ENCODE assay signal across 7 cellular contexts in genomic region chr20:53585910-53586309, GRCh38. TPM values are rescaled to one million over a fixed set of nuclear protein-coding genes. Genes with fewer than 3 reads are reported as not detected.
DNase-seq lines count a peak whose midpoint lies in the region; ATAC-seq, FAIRE-seq and TF ChIP-seq lines count a peak whose summit lies in the region.
"Not testable (repeated sequence)": the region's sequence is repeated elsewhere in the genome, so short reads cannot be mapped to it uniquely, and the experiment has no call there.

No MANE protein-coding gene starts in this region.

- 60% methylated on average over 5 of the region's 5 CpGs for WGBS in K562 (ENCODE audit: insufficient coverage, low coverage, missing lambda C conversion rate)
- WGBS in gastroesophageal sphincter (ENCODE audit: low coverage in 1 of 2), 2 donors = 100% methylated on average over 2 of the region's 5 CpGs; no CpG with 5 or more reads in 1 of the 2 donors

- in situ Hi-C loops in Panc1 (cut with HindIII; ENCODE audit: low pct_unique_long_range_greater_than_20kb, low sequenced_read_pairs); K562 (cut with MboI): not testable (repeated sequence)

- H3K27me3 Mint-ChIP-seq in activated CD8-positive, alpha-beta T cell treated with anti-CD3 and anti-CD28 coated beads, Interleukin-2, amount 10 ng/mL, durations not matched to agents 7 days and 5 days (ENCODE audit: low read depth); naive thymus-derived CD8-positive, alpha-beta T cell: not testable (repeated sequence)

- not testable (repeated sequence) for TF ChIP-seq EP300 in K562 (IDR thresholded peaks at IDR 0.05; ENCODE audit: low read length); gastroesophageal sphincter (IDR thresholded peaks at IDR 0.05)

- not testable (repeated sequence) for DNase-seq in GM12865 (ENCODE audit: low read depth); Panc1 (ENCODE audit: low read depth, low spot score); K562 (ENCODE audit: extremely low read depth in 1 of 4, low spot score in 3 of 4); naive thymus-derived CD8-positive, alpha-beta T cell; stimulated activated effector memory CD8-positive, alpha-beta T cell treated with anti-CD3 and anti-CD28 coated beads, Interleukin-12 subunit alpha, Interleukin-12 subunit beta, amount 100 ng/mL, for 72 hours (ENCODE audit: low spot score in 2 of 2)
- DNase-seq in activated CD8-positive, alpha-beta T cell treated with anti-CD3 and anti-CD28 coated beads, Interleukin-2, amount 10 ng/mL, durations not matched to agents 7 days and 5 days = peak; percentile 22

- CTCF ChIA-PET in Panc1 (lab: Charles Lee) = interaction anchor here (0.6 kb wide), 1 partner anchor 601 kb away, joined by 3 read pairs; no protein-coding TSS in a partner anchor
- CTCF ChIA-PET in activated CD8-positive, alpha-beta T cell treated with anti-CD3 and anti-CD28 coated beads, Interleukin-2, amount 10 ng/mL, durations not matched to agents 7 days and 5 days (lab: Charles Lee) = interaction anchor here (0.7 to 2.0 kb wide), 3 partner anchors 75 to 354 kb away, joined by 3 to 5 read pairs (median 3); no protein-coding TSS in a partner anchor
- CTCF ChIA-PET in K562 (lab: Yijun Ruan, JAX; ENCODE audit: low intra/inter-chr PET ratio) = not testable (repeated sequence)

- peaks cover 67% of the 10 kb centered on the region for H3K4me1 Mint-ChIP-seq in activated CD8-positive, alpha-beta T cell treated with anti-CD3 and anti-CD28 coated beads, Interleukin-2, amount 10 ng/mL, durations not matched to agents 7 days and 5 days (ENCODE audit: low read depth)
- peaks cover 22 to 89% (median 68%) of the 10 kb centered on the region in 4 donors for H3K4me1 Mint-ChIP-seq in naive thymus-derived CD8-positive, alpha-beta T cell
- peaks cover 60% of the 10 kb centered on the region for H3K4me1 Mint-ChIP-seq in stimulated activated effector memory CD8-positive, alpha-beta T cell treated with anti-CD3 and anti-CD28 coated beads, Interleukin-12 subunit alpha, Interleukin-12 subunit beta, amount 100 ng/mL, for 72 hours

- H3K27ac ChIP-seq in Panc1 (ENCODE audit: low read length) = peak overlapping the region; percentile 100
- H3K27ac ChIP-seq in K562 (ENCODE audit: extremely low read depth, low read depth, low read length) = not testable (repeated sequence)
- peak overlapping the region in 3 of 4 donors; percentile 25 to 51 (median 31) for H3K27ac ChIP-seq in gastroesophageal sphincter

- not testable (repeated sequence) for H3K9me3 ChIP-seq in Panc1 (ENCODE audit: control insufficient read depth, insufficient read depth, low read depth, low read length); K562 (replicated peaks; ENCODE audit: control insufficient read depth, insufficient read depth, low read depth, low read length); gastroesophageal sphincter

- TF ChIP-seq RAD21 in K562 (CRISPR knock-in tag; conservative IDR thresholded peaks at IDR 0.05 in 1 of 2, IDR thresholded peaks at IDR 0.05 in 1 of 2) = not testable (repeated sequence)

- not testable (repeated sequence) for H2AFZ ChIP-seq in K562 (ENCODE audit: low read depth, low read length)

- H3K36me3 ChIP-seq in Panc1 (ENCODE audit: control insufficient read depth, insufficient read depth, low read length) (peaks cover 14% of the 10 kb centered on the region), K562 (ENCODE audit: control insufficient read depth, insufficient read depth, low read length) (peaks cover 32% of the 10 kb centered on the region), gastroesophageal sphincter (peaks cover 0 to 17% of the 10 kb centered on the region in 2 donors)

- POLR2A ChIA-PET in Panc1 (lab: Charles Lee) = interaction anchor here (0.6 to 1.2 kb wide), 3 partner anchors 8 to 312 kb away, joined by 3 to 6 read pairs (median 3); partner anchors contain the start of gene ZNF217
- POLR2A ChIA-PET in activated CD8-positive, alpha-beta T cell treated with anti-CD3 and anti-CD28 coated beads, Interleukin-2, amount 10 ng/mL, durations not matched to agents 7 days and 5 days (lab: Charles Lee) = interaction anchor here (0.7 to 1.1 kb wide), 2 partner anchors 57 to 278 kb away, joined by 3 read pairs; no protein-coding TSS in a partner anchor
- POLR2A ChIA-PET in K562 (lab: Yijun Ruan, JAX) = not testable (repeated sequence)
- POLR2A ChIA-PET in naive thymus-derived CD8-positive, alpha-beta T cell (lab: Charles Lee) = interaction anchor here (0.6 to 1.3 kb wide), 4 partner anchors 8 to 456 kb away, joined by 3 to 6 read pairs (median 4); partner anchors contain the start of gene ZNF217

- H3K27ac Mint-ChIP-seq in activated CD8-positive, alpha-beta T cell treated with anti-CD3 and anti-CD28 coated beads, Interleukin-2, amount 10 ng/mL, durations not matched to agents 7 days and 5 days = peak overlapping the region; percentile 80
- H3K27ac Mint-ChIP-seq in naive thymus-derived CD8-positive, alpha-beta T cell = peak overlapping the region; percentile 86 to 99 (median 93)
- H3K27ac Mint-ChIP-seq in stimulated activated effector memory CD8-positive, alpha-beta T cell treated with anti-CD3 and anti-CD28 coated beads, Interleukin-12 subunit alpha, Interleukin-12 subunit beta, amount 100 ng/mL, for 72 hours = peak overlapping the region; percentile 95

- ATAC-seq in Panc1; activated CD8-positive, alpha-beta T cell treated with anti-CD3 and anti-CD28 coated beads, Interleukin-2, amount 10 ng/mL, durations not matched to agents 7 days and 5 days; K562; gastroesophageal sphincter; naive thymus-derived CD8-positive, alpha-beta T cell; stimulated activated effector memory CD8-positive, alpha-beta T cell treated with anti-CD3 and anti-CD28 coated beads, Interleukin-12 subunit alpha, Interleukin-12 subunit beta, amount 100 ng/mL, for 72 hours: not testable (repeated sequence)

- H3K9ac ChIP-seq in K562 (ENCODE audit: insufficient read depth in 1 of 2, low read depth in 2 of 2, low read length in 2 of 2) = not testable (repeated sequence)

- H3K9me1 ChIP-seq in K562 (ENCODE audit: control insufficient read depth, insufficient read depth, low read length) = not testable (repeated sequence)

- H3K4me2 ChIP-seq in K562 (ENCODE audit: insufficient read depth, low read length) = 0 out of 2 replicates have a peak overlapping the region, but pooled peaks have one; percentile 21

- H3K4me1 ChIP-seq in Panc1 (ENCODE audit: control insufficient read depth, insufficient read depth, low read length) = peaks cover 34% of the 10 kb centered on the region
- not testable (repeated sequence) for H3K4me1 ChIP-seq in K562 (replicated peaks in 1 of 2; ENCODE audit: control insufficient read depth in 2 of 2, insufficient read depth in 2 of 2, low read length in 2 of 2)
- H3K4me1 ChIP-seq in gastroesophageal sphincter = peaks cover 0 to 91% (median 18%) of the 10 kb centered on the region in 3 donors

- H3K4me3 ChIP-seq in GM12865 (ENCODE audit: low read depth, low read length) (peak overlapping the region; percentile 55), Panc1 (ENCODE audit: low read depth in 2 of 2, low read length in 2 of 2) (peak overlapping the region; percentile 15 to 50; a peak in 3 of 4 replicates)
- not testable (repeated sequence) for H3K4me3 ChIP-seq in K562, gastroesophageal sphincter

- intact Hi-C loops in Panc1 (cut with micrococcal nuclease; ENCODE audit: unreplicated experiment); K562 (cut with micrococcal nuclease): not testable (repeated sequence)

- TF ChIP-seq CTCF in GM12865 (IDR thresholded peaks at IDR 0.05; ENCODE audit: insufficient read depth, low read depth, low read length, missing control alignments); K562 (IDR thresholded peaks at IDR 0.05 in 2 of 3, conservative IDR thresholded peaks at IDR 0.05 in 1 of 3; ENCODE audit: insufficient read depth in 2 of 3, low read depth in 1 of 3, low read length in 3 of 3); gastroesophageal sphincter (IDR thresholded peaks at IDR 0.05): not testable (repeated sequence)
- peak; percentile 32 for TF ChIP-seq CTCF in Panc1 (IDR thresholded peaks at IDR 0.05)

- H3K36me3 Mint-ChIP-seq in activated CD8-positive, alpha-beta T cell treated with anti-CD3 and anti-CD28 coated beads, Interleukin-2, amount 10 ng/mL, durations not matched to agents 7 days and 5 days (ENCODE audit: low read depth) = peaks cover 77% of the 10 kb centered on the region
- H3K36me3 Mint-ChIP-seq in naive thymus-derived CD8-positive, alpha-beta T cell = peaks cover 9 to 23% (median 15%) of the 10 kb centered on the region in 3 donors
- peaks cover 27% of the 10 kb centered on the region for H3K36me3 Mint-ChIP-seq in stimulated activated effector memory CD8-positive, alpha-beta T cell treated with anti-CD3 and anti-CD28 coated beads, Interleukin-12 subunit alpha, Interleukin-12 subunit beta, amount 100 ng/mL, for 72 hours

- FAIRE-seq in K562 (lab: Jason Lieb, UNC) = not testable (repeated sequence)

- H3K27me3 ChIP-seq in Panc1 (ENCODE audit: control insufficient read depth, insufficient read depth, low read length); K562 (ENCODE audit: control insufficient read depth in 2 of 2, insufficient read depth in 2 of 2, low read length in 2 of 2); gastroesophageal sphincter: not testable (repeated sequence)

- H3K79me2 ChIP-seq in K562 (ENCODE audit: control insufficient read depth, insufficient read depth, low read length) = peaks cover 97% of the 10 kb centered on the region

- not testable (repeated sequence) for H3K9me3 Mint-ChIP-seq in activated CD8-positive, alpha-beta T cell treated with anti-CD3 and anti-CD28 coated beads, Interleukin-2, amount 10 ng/mL, durations not matched to agents 7 days and 5 days (ENCODE audit: insufficient read depth); naive thymus-derived CD8-positive, alpha-beta T cell; stimulated activated effector memory CD8-positive, alpha-beta T cell treated with anti-CD3 and anti-CD28 coated beads, Interleukin-12 subunit alpha, Interleukin-12 subunit beta, amount 100 ng/mL, for 72 hours

- not testable (repeated sequence) for TF ChIP-seq POLR2A in K562 (conservative IDR thresholded peaks at IDR 0.05); gastroesophageal sphincter (IDR thresholded peaks at IDR 0.05)

- not testable (repeated sequence) for H4K20me1 ChIP-seq in K562 (replicated peaks; ENCODE audit: control insufficient read depth, insufficient read depth, low read length)

- BruUV-seq in Panc1 (replicated peaks; lab: Mats Ljungman, UMichigan); K562 (replicated peaks; lab: Mats Ljungman, UMichigan): not testable (repeated sequence)

- H3K4me3 Mint-ChIP-seq in activated CD8-positive, alpha-beta T cell treated with anti-CD3 and anti-CD28 coated beads, Interleukin-2, amount 10 ng/mL, durations not matched to agents 7 days and 5 days = peak overlapping the region; percentile 80
- H3K4me3 Mint-ChIP-seq in naive thymus-derived CD8-positive, alpha-beta T cell = peak overlapping the region; percentile 60 to 98 (median 80)
- peak overlapping the region; percentile 67 for H3K4me3 Mint-ChIP-seq in stimulated activated effector memory CD8-positive, alpha-beta T cell treated with anti-CD3 and anti-CD28 coated beads, Interleukin-12 subunit alpha, Interleukin-12 subunit beta, amount 100 ng/mL, for 72 hours

RNA-seq across cellular contexts. Expression of gene ZNF217, which starts 7.7 kb away (rescaled TPM):
- total RNA-seq in Panc1 (2021; ENCODE audit: unreplicated experiment) (210 TPM), K562 (2014; rRNA removed) (16.8 and 17.7 TPM in 2 replicates), K562 (2014; rRNA removed; fragmentation: Illumina TruSeq; extraction: Trizol) (23.4 and 25.0 TPM in 2 replicates), K562 (2015; rRNA removed; fragmentation: Illumina TruSeq; extraction: Trizol) (18.7 and 21.8 TPM in 2 replicates), K562 (2021) (39.7 and 41.8 TPM in 2 replicates), gastroesophageal sphincter (10 to 100 TPM; 11.8 to 18.7 (median 15.1) TPM)
- polyA plus RNA-seq in Panc1 (2012; ENCODE audit: insufficient read length) = 80.1 TPM
- 100 to 1,000 TPM; 104 to 113 TPM for total RNA-seq in activated CD8-positive, alpha-beta T cell treated with anti-CD3 and anti-CD28 coated beads, Interleukin-2, amount 10 ng/mL, durations not matched to agents 7 days and 5 days
- 27.8 and 53.4 TPM in 2 replicates for total RNA-seq in K562 (2011; cell fraction: chromatin; rRNA removed; ENCODE audit: low replicate concordance)
- total RNA-seq in K562 (2011; cell fraction: nucleolus; rRNA removed) = 21.3 and 24.7 TPM in 2 replicates
- 26.2 and 28.5 TPM in 2 replicates for total RNA-seq in K562 (2011; cell fraction: nucleoplasm; rRNA removed)
- polyA plus RNA-seq in K562 (2011; rRNA removed) (11.4 and 12.9 TPM in 2 replicates), K562 (2014; fragmentation: Illumina TruSeq; extraction: Trizol) (19.3 and 26.7 TPM in 2 replicates), K562 (2014; fragmentation: Nextera tagmentation; extraction: Ambion mirVana) (1 to 10 TPM; 3.0 to 7.1 TPM), K562 (2014; rRNA removed) (16.0 and 23.5 TPM in 2 replicates)
- 6.8 and 8.6 TPM in 2 replicates for polyA plus RNA-seq in K562 (2011; cell fraction: cytosol; rRNA removed)
- 19.8 and 24.3 TPM in 2 replicates for polyA plus RNA-seq in K562 (2011; cell fraction: nucleus; rRNA removed)
- 17.7 and 21.1 TPM in 2 replicates for polyA plus RNA-seq in K562 (2012)
- 36.2 and 44.6 TPM in 2 replicates for polyA minus RNA-seq in K562 (2011; rRNA and poly(A)+ RNA removed)
- polyA minus RNA-seq in K562 (2011; cell fraction: cytosol; rRNA and poly(A)+ RNA removed) = 21.7 and 25.7 TPM in 2 replicates
- 19.7 and 29.4 TPM in 2 replicates for polyA minus RNA-seq in K562 (2011; cell fraction: nucleus; rRNA and poly(A)+ RNA removed)
- total RNA-seq in naive thymus-derived CD8-positive, alpha-beta T cell = 100 to 1,000 TPM; 100 to 101 TPM
- polyA plus RNA-seq in naive thymus-derived CD8-positive, alpha-beta T cell = 10 to 100 TPM; 21.5 to 34.2 (median 25.3) TPM
